Comparison of ENCODE assay signal across 11 cellular contexts in genomic region chr17:1511756-1512321, GRCh38. TPM values are rescaled to one million over a fixed set of nuclear protein-coding genes. Genes with fewer than 3 reads are reported as not detected.
DNase-seq lines count a peak whose midpoint lies in the region; ATAC-seq, FAIRE-seq and TF ChIP-seq lines count a peak whose summit lies in the region.
"Had no signal": no experiment of that assay in that cellular context is flagged by ENCODE, and none has a peak within 500 bp of the region (broad histone marks: within the 10 kb centered on the region; RNA-seq: fewer than 3 reads in every experiment).

No MANE protein-coding gene starts in this region.

- CTCF ChIA-PET in K562 (lab: Yijun Ruan, JAX; ENCODE audit: low intra/inter-chr PET ratio), result interaction anchor here (0.6 to 1.0 kb wide), 2 partner anchors 146 to 150 kb away, joined by 3 read pairs; no protein-coding TSS in a partner anchor

- ATAC-seq in K562, result no peak
- peak; percentile 2 to 3 for ATAC-seq in left cardiac atrium
- ATAC-seq in GM21529 (IDR thresholded peaks at IDR 0.05; ENCODE audit: unreplicated experiment), result no peak

- POLR2A ChIA-PET in K562 (lab: Yijun Ruan, JAX), result interaction anchor here (1.5 to 1.6 kb wide), 2 partner anchors 11 to 20 kb away, joined by 4 to 8 read pairs; partner anchors contain the start of gene MYO1C

- peaks cover 13% of the 10 kb centered on the region; the same call in 2 of the 3 replicates for H3K79me2 ChIP-seq in K562 (ENCODE audit: control insufficient read depth, insufficient read depth, low read length)

- no peaks in the 10 kb centered on the region for H3K9me3 ChIP-seq in K562 (replicated peaks; ENCODE audit: control insufficient read depth, insufficient read depth, low read depth, low read length)

- H2AFZ ChIP-seq in K562 (ENCODE audit: low read depth, low read length), result peak overlapping the region; percentile 53

- H3K4me2 ChIP-seq in K562 (ENCODE audit: insufficient read depth, low read length), result peak overlapping the region; percentile 32; the same call in 1 of the 2 replicates

- H3K27me3 ChIP-seq in K562 (ENCODE audit: control insufficient read depth in 2 of 2, insufficient read depth in 2 of 2, low read length in 2 of 2), result no peaks in the 10 kb centered on the region

- peaks cover 7% of the 10 kb centered on the region; the same call in 2 of the 3 replicates for H3K36me3 ChIP-seq in K562 (ENCODE audit: control insufficient read depth, insufficient read depth, low read length)

- no TSS peak for BruUV-seq in K562 (replicated peaks; lab: Mats Ljungman, UMichigan)

- TF ChIP-seq POLR2A in K562 (conservative IDR thresholded peaks at IDR 0.05), result no peak

- H3K9ac ChIP-seq in K562 (ENCODE audit: insufficient read depth in 1 of 2, low read depth in 2 of 2, low read length in 2 of 2), result peak overlapping the region in 1 of 2 experiments; percentile 85; a peak in 1 of 4 replicates

- no peak overlapping the region for H3K27ac ChIP-seq in K562 (ENCODE audit: extremely low read depth, low read depth, low read length)

- H4K20me1 ChIP-seq in K562 (replicated peaks; ENCODE audit: control insufficient read depth, insufficient read depth, low read length), result no peaks in the 10 kb centered on the region

- TF ChIP-seq EP300 in K562 (IDR thresholded peaks at IDR 0.05; ENCODE audit: low read length), result no peak

- H3K4me1 ChIP-seq in K562 (replicated peaks in 1 of 2; ENCODE audit: control insufficient read depth in 2 of 2, insufficient read depth in 2 of 2, low read length in 2 of 2), result peaks cover 18 to 20% of the 10 kb centered on the region in 2 experiments; a peak in 4 of 5 replicates

- intact Hi-C loops in K562 (cut with micrococcal nuclease), result loop anchor here (10.0 kb wide), 2 partner anchors 57 to 237 kb away; partner anchors contain the start of genes BHLHA9, CRK and TRARG1
- intact Hi-C loops in left cardiac atrium (cut with DNase I), result loop anchor here (2.0 to 10.0 kb wide), 4 partner anchors 19 to 237 kb away; partner anchors contain the start of genes BHLHA9 (in 1 of the 2), CRK (in 1 of the 2), MYO1C (in 1 of the 2) and TRARG1 (in 1 of the 2)
- intact Hi-C loops in posterior vena cava (cut with DNase I), result loop anchor here (5.0 to 10.0 kb wide), 2 partner anchors 57 to 240 kb away; partner anchors contain the start of genes BHLHA9 (in 1 of the 2) and CRK (in 1 of the 2)

- WGBS in K562 (ENCODE audit: insufficient coverage, low coverage, missing lambda C conversion rate), result 52% methylated on average over 3 of the region's 7 CpGs

- TF ChIP-seq RAD21 in K562 (CRISPR knock-in tag; conservative IDR thresholded peaks at IDR 0.05 in 1 of 2, IDR thresholded peaks at IDR 0.05 in 1 of 2), result no peak

- H3K4me3 ChIP-seq in K562 (no peak overlapping the region), retinal pigment epithelial cell (ENCODE audit: low read length) (no peak overlapping the region)

- FAIRE-seq in K562 (lab: Jason Lieb, UNC), result no peak

- TF ChIP-seq CTCF in K562 (IDR thresholded peaks at IDR 0.05 in 2 of 3, conservative IDR thresholded peaks at IDR 0.05 in 1 of 3; ENCODE audit: insufficient read depth in 2 of 3, low read depth in 1 of 3, low read length in 3 of 3) (no peak), retinal pigment epithelial cell (conservative IDR thresholded peaks at IDR 0.05; ENCODE audit: low read depth, low read length) (no peak)

- in situ Hi-C loops in K562 (cut with MboI), result loop anchor here (10.0 kb wide), 1 partner anchor 237 kb away; the partner anchor contains the start of genes BHLHA9 and TRARG1

- no peaks in the 10 kb centered on the region for H3K9me1 ChIP-seq in K562 (ENCODE audit: control insufficient read depth, insufficient read depth, low read length)

- DNase-seq in DMS79 (lab: John Stamatoyannopoulos, UW), result peak; percentile 23
- peak in 3 of 4 experiments; percentile 16 to 31 (median 26) for DNase-seq in K562 (ENCODE audit: extremely low read depth in 1 of 4, low spot score in 3 of 4)
- peak; percentile 51 for DNase-seq in left cardiac atrium
- DNase-seq in retinal pigment epithelial cell (ENCODE audit: low read depth), result peak; percentile 67
- DNase-seq in posterior vena cava (ENCODE audit: low spot score), result no peak
- DNase-seq in GM19238 (ENCODE audit: insufficient read length, low spot score), result no peak
- DNase-seq in NCI-H128 (lab: John Stamatoyannopoulos, UW; ENCODE audit: unreplicated experiment), result no peak
- DNase-seq: activated T-cell treated with anti-CD3 and anti-CD28 coated beads, Interleukin-2, amount 50 U/mL, for 24 hours; NCI-H187 treated with DMSO at 0.1 percent for 48 hours; nephron progenitor cell had no signal

RNA-seq across cellular contexts. Expression of gene INPP5K, which starts 4.6 kb away (rescaled TPM):
- total RNA-seq in K562 (2011; cell fraction: chromatin; rRNA removed; ENCODE audit: low replicate concordance), result 20.1 and 48.1 TPM in 2 replicates
- 28.3 and 32.5 TPM in 2 replicates for total RNA-seq in K562 (2011; cell fraction: nucleolus; rRNA removed)
- total RNA-seq in K562 (2011; cell fraction: nucleoplasm; rRNA removed), result 18.3 and 29.5 TPM in 2 replicates
- total RNA-seq in K562 (2014; rRNA removed) (15.1 and 23.3 TPM in 2 replicates), K562 (2014; rRNA removed; fragmentation: Illumina TruSeq; extraction: Trizol) (6.0 and 7.2 TPM in 2 replicates), K562 (2015; rRNA removed; fragmentation: Illumina TruSeq; extraction: Trizol) (5.5 and 7.4 TPM in 2 replicates), K562 (2021) (11.8 and 13.7 TPM in 2 replicates), left cardiac atrium (10 to 100 TPM; 29.7 to 30.1 TPM), posterior vena cava (10 to 100 TPM; 23.5 to 25.2 TPM)
- polyA plus RNA-seq in K562 (2011; rRNA removed) (12.1 and 12.4 TPM in 2 replicates), K562 (2014; fragmentation: Illumina TruSeq; extraction: Trizol) (10.1 and 10.2 TPM in 2 replicates), K562 (2014; fragmentation: Nextera tagmentation; extraction: Ambion mirVana) (1 to 10 TPM in 1 of 2 experiments, under 1 TPM in 1; 0.63 to 1.0 TPM), K562 (2014; rRNA removed) (12.2 and 12.9 TPM in 2 replicates)
- 13.8 and 18.3 TPM in 2 replicates for polyA plus RNA-seq in K562 (2011; cell fraction: cytosol; rRNA removed)
- polyA plus RNA-seq in K562 (2011; cell fraction: nucleus; rRNA removed), result 17.2 and 21.3 TPM in 2 replicates
- 14.0 and 20.7 TPM in 2 replicates for polyA plus RNA-seq in K562 (2012)
- 10.6 and 16.2 TPM in 2 replicates for polyA minus RNA-seq in K562 (2011; rRNA and poly(A)+ RNA removed)
- 10.8 and 16.8 TPM in 2 replicates for polyA minus RNA-seq in K562 (2011; cell fraction: cytosol; rRNA and poly(A)+ RNA removed)
- 11.6 and 12.9 TPM in 2 replicates for polyA minus RNA-seq in K562 (2011; cell fraction: nucleus; rRNA and poly(A)+ RNA removed)

RNA-seq across cellular contexts. Expression of gene MYO1C, which starts 19.4 kb away (rescaled TPM):
- total RNA-seq in K562 (2011; cell fraction: chromatin; rRNA removed; ENCODE audit: low replicate concordance), result 62.3 and 168 TPM in 2 replicates
- total RNA-seq in K562 (2011; cell fraction: nucleolus; rRNA removed), result 61.3 and 72.2 TPM in 2 replicates
- 63.9 and 80.0 TPM in 2 replicates for total RNA-seq in K562 (2011; cell fraction: nucleoplasm; rRNA removed)
- total RNA-seq in K562 (2014; rRNA removed) (11.6 and 16.2 TPM in 2 replicates), K562 (2014; rRNA removed; fragmentation: Illumina TruSeq; extraction: Trizol) (5.1 and 9.1 TPM in 2 replicates), K562 (2015; rRNA removed; fragmentation: Illumina TruSeq; extraction: Trizol) (9.3 and 11.6 TPM in 2 replicates), K562 (2021) (31.4 and 32.5 TPM in 2 replicates), left cardiac atrium (100 to 1,000 TPM; 175 to 184 TPM), posterior vena cava (100 to 1,000 TPM; 270 to 381 TPM)
- polyA plus RNA-seq in K562 (2011; rRNA removed) (14.8 and 19.1 TPM in 2 replicates), K562 (2014; fragmentation: Illumina TruSeq; extraction: Trizol) (16.4 and 20.3 TPM in 2 replicates), K562 (2014; fragmentation: Nextera tagmentation; extraction: Ambion mirVana) (under 1 TPM; 0.46 to 0.78 TPM), K562 (2014; rRNA removed) (12.7 and 16.6 TPM in 2 replicates)
- polyA plus RNA-seq in K562 (2011; cell fraction: cytosol; rRNA removed), result 10.3 and 16.8 TPM in 2 replicates
- polyA plus RNA-seq in K562 (2011; cell fraction: nucleus; rRNA removed), result 42.0 and 49.2 TPM in 2 replicates
- polyA plus RNA-seq in K562 (2012), result 20.0 and 32.7 TPM in 2 replicates
- polyA minus RNA-seq in K562 (2011; rRNA and poly(A)+ RNA removed), result 29.7 and 38.7 TPM in 2 replicates
- polyA minus RNA-seq in K562 (2011; cell fraction: cytosol; rRNA and poly(A)+ RNA removed), result 24.1 and 28.1 TPM in 2 replicates
- polyA minus RNA-seq in K562 (2011; cell fraction: nucleus; rRNA and poly(A)+ RNA removed), result 19.0 and 27.8 TPM in 2 replicates

RNA-seq across cellular contexts. Expression of gene PITPNA, which starts 50.8 kb away (rescaled TPM):
- total RNA-seq in K562 (2011; cell fraction: chromatin; rRNA removed; ENCODE audit: low replicate concordance), result 34.8 and 41.3 TPM in 2 replicates
- total RNA-seq in K562 (2011; cell fraction: nucleolus; rRNA removed), result 14.2 and 16.3 TPM in 2 replicates
- total RNA-seq in K562 (2011; cell fraction: nucleoplasm; rRNA removed), result 27.9 and 46.9 TPM in 2 replicates
- total RNA-seq in K562 (2014; rRNA removed), result 17.3 and 33.9 TPM in 2 replicates
- total RNA-seq in K562 (2014; rRNA removed; fragmentation: Illumina TruSeq; extraction: Trizol), result 15.7 TPM in 2 replicates
- 13.0 and 16.6 TPM in 2 replicates for total RNA-seq in K562 (2015; rRNA removed; fragmentation: Illumina TruSeq; extraction: Trizol)
- total RNA-seq in K562 (2021), result 44.6 and 45.2 TPM in 2 replicates
- polyA plus RNA-seq in K562 (2011; rRNA removed), result 30.0 and 47.9 TPM in 2 replicates
- 24.6 and 30.3 TPM in 2 replicates for polyA plus RNA-seq in K562 (2011; cell fraction: cytosol; rRNA removed)
- 26.2 and 26.6 TPM in 2 replicates for polyA plus RNA-seq in K562 (2011; cell fraction: nucleus; rRNA removed)
- polyA plus RNA-seq in K562 (2012), result 33.5 and 37.0 TPM in 2 replicates
- polyA plus RNA-seq in K562 (2014; fragmentation: Illumina TruSeq; extraction: Trizol), result 37.8 and 52.2 TPM in 2 replicates
- 1 to 10 TPM; 7.2 to 8.8 TPM for polyA plus RNA-seq in K562 (2014; fragmentation: Nextera tagmentation; extraction: Ambion mirVana)
- polyA plus RNA-seq in K562 (2014; rRNA removed), result 28.1 and 37.7 TPM in 2 replicates
- polyA minus RNA-seq in K562 (2011; rRNA and poly(A)+ RNA removed), result 17.3 and 23.1 TPM in 2 replicates
- 12.8 and 14.8 TPM in 2 replicates for polyA minus RNA-seq in K562 (2011; cell fraction: cytosol; rRNA and poly(A)+ RNA removed)
- 3.4 and 5.3 TPM in 2 replicates for polyA minus RNA-seq in K562 (2011; cell fraction: nucleus; rRNA and poly(A)+ RNA removed)
- total RNA-seq in left cardiac atrium, result 10 to 100 TPM; 43.9 to 58.3 TPM
- 10 to 100 TPM; 68.4 to 90.3 TPM for total RNA-seq in posterior vena cava

RNA-seq across cellular contexts. Expression of gene CRK, which starts 55.8 kb away (rescaled TPM):
- total RNA-seq in K562 (2011; cell fraction: chromatin; rRNA removed; ENCODE audit: low replicate concordance), result 33.0 TPM in 2 replicates
- total RNA-seq in K562 (2011; cell fraction: nucleolus; rRNA removed), result 17.5 and 19.2 TPM in 2 replicates
- total RNA-seq in K562 (2011; cell fraction: nucleoplasm; rRNA removed), result 28.4 and 41.1 TPM in 2 replicates
- total RNA-seq in K562 (2014; rRNA removed) (23.2 and 24.7 TPM in 2 replicates), K562 (2014; rRNA removed; fragmentation: Illumina TruSeq; extraction: Trizol) (30.0 and 31.2 TPM in 2 replicates), K562 (2015; rRNA removed; fragmentation: Illumina TruSeq; extraction: Trizol) (29.2 and 30.2 TPM in 2 replicates), K562 (2021) (22.1 and 23.9 TPM in 2 replicates), left cardiac atrium (10 to 100 TPM; 37.0 to 44.4 TPM), posterior vena cava (10 to 100 TPM; 56.6 to 58.0 TPM)
- polyA plus RNA-seq in K562 (2011; rRNA removed) (32.0 and 40.2 TPM in 2 replicates), K562 (2014; fragmentation: Illumina TruSeq; extraction: Trizol) (26.5 and 27.3 TPM in 2 replicates), K562 (2014; fragmentation: Nextera tagmentation; extraction: Ambion mirVana) (10 to 100 TPM; 13.1 to 17.7 TPM), K562 (2014; rRNA removed) (24.3 and 26.1 TPM in 2 replicates)
- 18.8 and 29.0 TPM in 2 replicates for polyA plus RNA-seq in K562 (2011; cell fraction: cytosol; rRNA removed)
- 5.0 and 5.4 TPM in 2 replicates for polyA plus RNA-seq in K562 (2011; cell fraction: nucleus; rRNA removed)
- 14.3 and 18.9 TPM in 2 replicates for polyA plus RNA-seq in K562 (2012)
- 46.6 and 50.1 TPM in 2 replicates for polyA minus RNA-seq in K562 (2011; rRNA and poly(A)+ RNA removed)
- 17.0 and 17.5 TPM in 2 replicates for polyA minus RNA-seq in K562 (2011; cell fraction: cytosol; rRNA and poly(A)+ RNA removed)
- 4.3 and 5.8 TPM in 2 replicates for polyA minus RNA-seq in K562 (2011; cell fraction: nucleus; rRNA and poly(A)+ RNA removed)

Comparison
In these comparisons a context has a peak if more than half of its experiments do, and no peak if none do; other contexts are left out.
1. DNase-seq: peak in DMS79 (single experiment), K562 (3 of 4), left cardiac atrium (single experiment) and retinal pigment epithelial cell (single experiment); none in posterior vena cava (single experiment), GM19238 (single experiment) and NCI-H128 (single experiment).
2. ATAC-seq: peak in left cardiac atrium (2 of 2); none in K562 (single experiment) and GM21529 (single experiment).